ENCODE assay signal across 9 cellular contexts in genomic region chr11:72613977-72614376, GRCh38.
A peak's percentile ranks its signal among the peaks of the same experiment; 100 is the strongest.
DNase-seq lines count a peak whose midpoint lies in the region; ATAC-seq and TF ChIP-seq lines count a peak whose summit lies in the region.
"Had no signal": no experiment of that assay in that cellular context is flagged by ENCODE, and none has a peak within 500 bp of the region (broad histone marks: within the 10 kb centered on the region; RNA-seq: fewer than 3 reads in every experiment).

No MANE protein-coding gene starts in this region.

- H3K36me3 Mint-ChIP-seq in stimulated activated effector memory CD8-positive, alpha-beta T cell treated with anti-CD3 and anti-CD28 coated beads, Interleukin-12 subunit alpha, Interleukin-12 subunit beta, amount 100 ng/mL, for 72 hours: no peaks in the 10 kb centered on the region

- no peak for TF ChIP-seq POLR2A in spleen (IDR thresholded peaks at IDR 0.05)

- peak; percentile 89 for ATAC-seq in HG03066 (IDR thresholded peaks at IDR 0.05; ENCODE audit: low read depth, unreplicated experiment)
- no peak for ATAC-seq in foreskin keratinocyte
- ATAC-seq in stimulated activated effector memory CD8-positive, alpha-beta T cell treated with anti-CD3 and anti-CD28 coated beads, Interleukin-12 subunit alpha, Interleukin-12 subunit beta, amount 100 ng/mL, for 72 hours: no peak

- peaks cover 16 to 99% (median 82%) of the 10 kb centered on the region in 6 donors for H3K4me1 ChIP-seq in spleen
- no peaks in the 10 kb centered on the region for H3K4me1 ChIP-seq in foreskin keratinocyte

- H3K27ac ChIP-seq in spleen: peak overlapping the region in 6 of 8 donors; percentile 0 to 65 (median 34)
- H3K27ac ChIP-seq in foreskin keratinocyte: no peak overlapping the region

- peaks cover 0 to 17% (median 0%) of the 10 kb centered on the region in 7 donors for H3K27me3 ChIP-seq in spleen (replicated peaks in 1 of 7)
- H3K27me3 ChIP-seq in foreskin keratinocyte: peaks cover 34% of the 10 kb centered on the region

- WGBS in spleen, 5 donors: 9 to 53% (median 27%) methylated on average over 6 to 7 of the region's 7 CpGs

- no peaks in the 10 kb centered on the region for H3K9me3 ChIP-seq in spleen

- peaks cover 12% of the 10 kb centered on the region for H3K4me1 Mint-ChIP-seq in stimulated activated effector memory CD8-positive, alpha-beta T cell treated with anti-CD3 and anti-CD28 coated beads, Interleukin-12 subunit alpha, Interleukin-12 subunit beta, amount 100 ng/mL, for 72 hours

- no peak overlapping the region for H3K27ac Mint-ChIP-seq in stimulated activated effector memory CD8-positive, alpha-beta T cell treated with anti-CD3 and anti-CD28 coated beads, Interleukin-12 subunit alpha, Interleukin-12 subunit beta, amount 100 ng/mL, for 72 hours

- H3K4me3 ChIP-seq in spleen: no peak overlapping the region

- intact Hi-C loops in spleen (cut with DNase I; ENCODE audit: low total_unique reads): no loop called here

- TF ChIP-seq CTCF in spleen (IDR thresholded peaks at IDR 0.05 in 8 of 11, conservative IDR thresholded peaks at IDR 0.05 in 3 of 11) (no peak), foreskin keratinocyte (conservative IDR thresholded peaks at IDR 0.05) (no peak)

- H3K4me3 Mint-ChIP-seq in stimulated activated effector memory CD8-positive, alpha-beta T cell treated with anti-CD3 and anti-CD28 coated beads, Interleukin-12 subunit alpha, Interleukin-12 subunit beta, amount 100 ng/mL, for 72 hours: no peak overlapping the region

- H3K9me3 Mint-ChIP-seq in stimulated activated effector memory CD8-positive, alpha-beta T cell treated with anti-CD3 and anti-CD28 coated beads, Interleukin-12 subunit alpha, Interleukin-12 subunit beta, amount 100 ng/mL, for 72 hours: no peaks in the 10 kb centered on the region

- H3K36me3 ChIP-seq in spleen: no peaks in the 10 kb centered on the region

- peak; percentile 14 for DNase-seq in activated CD4-positive, alpha-beta T cell treated with anti-CD3 and anti-CD28 coated beads for 48 hours
- no peak for DNase-seq in activated CD4-positive, alpha-beta T cell treated with anti-CD3 and anti-CD28 coated beads for 1 hour
- DNase-seq in anterior cingulate cortex (lab: John Stamatoyannopoulos, UW) (peak in 35 of 58 donors; percentile 9 to 86 (median 47)), spleen (peak; percentile 93), foreskin keratinocyte (no peak), NCI-H1092 (lab: John Stamatoyannopoulos, UW) (no peak)
- no peak for DNase-seq in stimulated activated effector memory CD8-positive, alpha-beta T cell treated with anti-CD3 and anti-CD28 coated beads, Interleukin-12 subunit alpha, Interleukin-12 subunit beta, amount 100 ng/mL, for 72 hours (ENCODE audit: low spot score in 2 of 2)
- DNase-seq: NCI-H1930 had no signal

Comparison
In these comparisons a context has a peak if more than half of its experiments do, and no peak if none do; other contexts are left out.
1. DNase-seq: peak in activated CD4-positive, alpha-beta T cell treated with anti-CD3 and anti-CD28 coated beads for 48 hours (single experiment), anterior cingulate cortex (35 of 58) and spleen (single experiment); none in activated CD4-positive, alpha-beta T cell treated with anti-CD3 and anti-CD28 coated beads for 1 hour (single experiment), foreskin keratinocyte (0 of 2), NCI-H1092 (single experiment) and stimulated activated effector memory CD8-positive, alpha-beta T cell treated with anti-CD3 and anti-CD28 coated beads, Interleukin-12 subunit alpha, Interleukin-12 subunit beta, amount 100 ng/mL, for 72 hours (0 of 2).